ENCODE assay signal across 1 cellular context in the genomic region with DNA sequence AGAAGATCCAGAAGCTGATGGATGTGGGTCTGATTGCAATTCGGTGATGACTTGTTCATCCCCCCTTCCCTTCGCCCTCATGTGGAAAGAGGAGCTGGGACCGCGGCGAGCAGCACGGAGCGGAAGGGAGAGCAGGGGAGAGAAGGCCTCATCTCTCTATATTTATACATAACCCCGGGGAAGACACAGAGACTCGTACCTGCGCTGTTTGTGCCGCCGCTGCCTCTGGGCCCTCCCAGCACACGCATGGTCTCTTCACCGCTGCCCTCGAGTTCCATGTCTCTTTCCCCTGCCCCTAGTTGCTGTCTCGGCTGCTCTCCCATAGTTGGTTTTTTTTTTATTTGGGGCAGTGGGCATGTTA.
TF ChIP-seq lines count a peak whose summit lies in the region.

No MANE protein-coding gene starts in this region.

TF ChIP-seq in HepG2, 621 proteins besides CTCF, POLR2A, EP300 and RAD21:
- no peak for TF ChIP-seq POLR2AphosphoS5 (IDR thresholded peaks at IDR 0.05; ENCODE audit: low read depth, low read length)
- TF ChIP-seq TSC22D2 (CRISPR knock-in tag; IDR thresholded peaks at IDR 0.05; ENCODE audit: borderline replicate concordance), result no peak
- no peak for TF ChIP-seq MNT (IDR thresholded peaks at IDR 0.05)
- TF ChIP-seq ZNF605 (CRISPR knock-in tag; IDR thresholded peaks at IDR 0.05), result no peak
- no peak for TF ChIP-seq ZNF746 (CRISPR knock-in tag; IDR thresholded peaks at IDR 0.05)
- no peak for TF ChIP-seq MIXL1 (CRISPR knock-in tag; IDR thresholded peaks at IDR 0.05)
- no peak for TF ChIP-seq ATF7 (IDR thresholded peaks at IDR 0.05)
- TF ChIP-seq ATF7 (CRISPR knock-in tag; IDR thresholded peaks at IDR 0.05), result no peak
TF ChIP-seq in HepG2: peak in this region for 0.
